18 cellular contexts compared by ENCODE assay signal in the genomic region with DNA sequence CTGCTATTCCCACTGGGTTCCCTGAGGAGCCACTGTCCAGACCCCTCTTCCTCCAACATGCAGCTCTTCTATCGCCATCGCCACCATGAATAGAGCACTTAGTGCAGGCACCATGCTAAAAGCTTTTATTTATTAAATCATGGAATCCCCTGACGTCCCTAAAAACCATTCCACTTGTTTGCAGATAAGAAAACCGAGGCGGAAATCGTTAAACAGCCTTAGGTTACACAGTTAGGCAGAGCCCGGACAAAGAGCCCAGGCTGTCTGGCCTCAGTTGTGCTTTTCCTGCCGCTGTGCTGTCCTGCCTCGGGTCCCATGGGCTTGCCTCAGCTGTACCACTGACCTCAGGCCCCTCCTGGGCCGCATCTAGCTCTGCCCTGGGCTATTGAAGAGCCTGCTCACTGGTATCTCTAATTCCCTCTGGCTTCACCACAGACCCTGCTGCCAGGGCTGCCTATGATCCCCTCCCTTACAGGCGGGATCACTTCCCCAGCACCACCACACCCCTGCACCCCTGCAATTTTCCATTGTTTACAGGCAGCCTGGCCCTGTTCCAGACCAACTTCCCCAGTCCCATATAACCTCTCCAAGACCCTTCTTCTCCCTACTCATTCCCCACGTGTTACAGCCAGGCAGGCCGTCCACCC. TPM values are rescaled to one million over a fixed set of nuclear protein-coding genes. Genes with fewer than 3 reads are reported as not detected.
DNase-seq lines count a peak whose midpoint lies in the region; ATAC-seq, FAIRE-seq and TF ChIP-seq lines count a peak whose summit lies in the region.
"Had no signal": no experiment of that assay in that cellular context is flagged by ENCODE, and none has a peak within 500 bp of the region (broad histone marks: within the 10 kb centered on the region; RNA-seq: fewer than 3 reads in every experiment).

No MANE protein-coding gene starts in this region.

- H3K4me2 ChIP-seq in astrocyte (ENCODE audit: low read length) (peak overlapping the region; percentile 77), smooth muscle cell (peak overlapping the region; percentile 52)

- TF ChIP-seq POLR2A in ovary (IDR thresholded peaks at IDR 0.05) = no peak

- H3K4me1 ChIP-seq in HEK293 (ENCODE audit: control insufficient read depth, insufficient read depth, low read length) (peaks cover 8% of the 10 kb centered on the region), astrocyte (ENCODE audit: insufficient read depth, low read length) (peaks cover 18% of the 10 kb centered on the region), smooth muscle cell (ENCODE audit: low read depth) (peaks cover 21% of the 10 kb centered on the region), ovary (ENCODE audit: insufficient read depth) (peaks cover 14% of the 10 kb centered on the region), upper lobe of right lung (peaks cover 4% of the 10 kb centered on the region)

- peak overlapping the region; percentile 60; the same call in 1 of the 2 replicates for H3K27ac ChIP-seq in HEK293 (ENCODE audit: extremely low read depth, low read depth, low read length)
- no peak overlapping the region for H3K27ac ChIP-seq in astrocyte (ENCODE audit: low read depth, low read length)
- H3K27ac ChIP-seq in layer of hippocampus (ENCODE audit: low read depth, low read length) = peak overlapping the region; percentile 46
- H3K27ac ChIP-seq in smooth muscle cell (ENCODE audit: low read depth) = no peak overlapping the region
- peak overlapping the region in 1 of 2 donors; percentile 41 for H3K27ac ChIP-seq in ovary
- H3K27ac ChIP-seq in caudate nucleus (ENCODE audit: low read depth, low read length) = no peak overlapping the region
- no peak overlapping the region for H3K27ac ChIP-seq in upper lobe of right lung
- H3K27ac ChIP-seq: left lung had no signal

- H3K9me3 Mint-ChIP-seq in astrocyte (ENCODE audit: unreplicated experiment) = no peaks in the 10 kb centered on the region
- H3K9me3 Mint-ChIP-seq: activated naive CD8-positive, alpha-beta T cell treated with anti-CD3 and anti-CD28 coated beads, Interleukin-2, amount 10 ng/mL, durations not matched to agents 7 days and 5 days; T-helper 1 cell treated with Interleukin-12 subunit alpha and Interleukin-12 subunit beta and Interleukin-4 antibody, amounts not matched to agents 30 μg/mL and 1 μg/mL, for 36 hours had no signal

- H3K4me3 Mint-ChIP-seq in astrocyte (ENCODE audit: unreplicated experiment) = no peak overlapping the region
- H3K4me3 Mint-ChIP-seq: activated naive CD8-positive, alpha-beta T cell treated with anti-CD3 and anti-CD28 coated beads, Interleukin-2, amount 10 ng/mL, durations not matched to agents 7 days and 5 days; T-helper 1 cell treated with Interleukin-12 subunit alpha and Interleukin-12 subunit beta and Interleukin-4 antibody, amounts not matched to agents 30 μg/mL and 1 μg/mL, for 36 hours had no signal

- H3K27ac Mint-ChIP-seq in astrocyte (ENCODE audit: unreplicated experiment) = peak overlapping the region; percentile 28
- H3K27ac Mint-ChIP-seq: activated naive CD8-positive, alpha-beta T cell treated with anti-CD3 and anti-CD28 coated beads, Interleukin-2, amount 10 ng/mL, durations not matched to agents 7 days and 5 days; T-helper 1 cell treated with Interleukin-12 subunit alpha and Interleukin-12 subunit beta and Interleukin-4 antibody, amounts not matched to agents 30 μg/mL and 1 μg/mL, for 36 hours had no signal

- H4K20me1 ChIP-seq in astrocyte (ENCODE audit: insufficient read depth, low read length) (peaks cover 8% of the 10 kb centered on the region), smooth muscle cell (ENCODE audit: low read depth) (no peaks in the 10 kb centered on the region)

- H3K36me3 ChIP-seq in HEK293 (ENCODE audit: control insufficient read depth in 2 of 2, insufficient read depth in 1 of 2, low read length in 2 of 2) = no peaks in the 10 kb centered on the region
- H3K36me3 ChIP-seq in astrocyte (ENCODE audit: insufficient read depth, low read length) = no peaks in the 10 kb centered on the region
- no peaks in the 10 kb centered on the region for H3K36me3 ChIP-seq in smooth muscle cell (ENCODE audit: low read depth)
- H3K36me3 ChIP-seq in ovary = no peaks in the 10 kb centered on the region
- H3K36me3 ChIP-seq in upper lobe of right lung = no peaks in the 10 kb centered on the region
- H3K36me3 ChIP-seq: left lung had no signal

- H3K79me2 ChIP-seq in astrocyte (ENCODE audit: insufficient read depth, low read length) (no peaks in the 10 kb centered on the region), smooth muscle cell (ENCODE audit: low read depth) (no peaks in the 10 kb centered on the region)

- peaks cover 51% of the 10 kb centered on the region for H3K27me3 Mint-ChIP-seq in astrocyte (ENCODE audit: low read depth, unreplicated experiment)

- TF ChIP-seq CTCF in HEK293 (tag by site-specific recombination; IDR thresholded peaks at IDR 0.05) = no peak
- no peak for TF ChIP-seq CTCF in astrocyte (IDR thresholded peaks at IDR 0.05; ENCODE audit: insufficient read depth, low read depth, low read length)
- TF ChIP-seq CTCF in smooth muscle cell (IDR thresholded peaks at IDR 0.05; ENCODE audit: borderline replicate concordance, insufficient read depth, poor library complexity, severe bottlenecking) = no peak
- TF ChIP-seq CTCF in ovary (IDR thresholded peaks at IDR 0.05) = no peak
- no peak for TF ChIP-seq CTCF in upper lobe of right lung (IDR thresholded peaks at IDR 0.05)

- POLR2A ChIA-PET in HEK293 (lab: Yijun Ruan, JAX) = interaction anchor here (0.6 to 1.3 kb wide), 2 partner anchors 59 to 81 kb away, joined by 3 read pairs; partner anchors contain the start of gene EIF3F

- H3K4me3 ChIP-seq in HEK293 (ENCODE audit: low read depth, low read length) = no peak overlapping the region
- H3K4me3 ChIP-seq in astrocyte (ENCODE audit: insufficient read depth, low read depth, low read length) = no peak overlapping the region
- H3K4me3 ChIP-seq in smooth muscle cell = no peak overlapping the region
- H3K4me3 ChIP-seq in ovary = no peak overlapping the region
- H3K4me3 ChIP-seq in upper lobe of right lung = no peak overlapping the region
- H3K4me3 ChIP-seq: left lung had no signal

- no peak for DNase-seq in astrocyte (ENCODE audit: low read depth)
- DNase-seq in smooth muscle cell (lab: John Stamatoyannopoulos, UW; ENCODE audit: unreplicated experiment) = no peak
- DNase-seq in ovary = no peak
- DNase-seq in caudate nucleus (lab: John Stamatoyannopoulos, UW) = no peak
- DNase-seq in upper lobe of right lung = no peak
- no peak for DNase-seq in RPMI8226
- DNase-seq: activated naive CD8-positive, alpha-beta T cell treated with anti-CD3 and anti-CD28 coated beads, Interleukin-2, amount 10 ng/mL, durations not matched to agents 7 days and 5 days; foreskin melanocyte; GDM1; Kasumi-1; NCI-H2029 treated with DMSO at 0.1 percent for 48 hours; occipital lobe; stimulated activated CD4-positive, alpha-beta T cell treated with anti-CD3 and anti-CD28 coated beads, Interleukin-4, amount 100 ng/mL, for 24 hours; stimulated activated naive CD4-positive, alpha-beta T cell had no signal

- peaks cover 25% of the 10 kb centered on the region for H3K4me1 Mint-ChIP-seq in astrocyte (ENCODE audit: low read depth, unreplicated experiment)
- H3K4me1 Mint-ChIP-seq: activated naive CD8-positive, alpha-beta T cell treated with anti-CD3 and anti-CD28 coated beads, Interleukin-2, amount 10 ng/mL, durations not matched to agents 7 days and 5 days had no signal

- H3K27me3 ChIP-seq in astrocyte (ENCODE audit: insufficient read depth, low read length) (peaks cover 30% of the 10 kb centered on the region), layer of hippocampus (ENCODE audit: control insufficient read depth, insufficient read depth, low read length) (peaks cover 2% of the 10 kb centered on the region), smooth muscle cell (ENCODE audit: low read depth) (peaks cover 14% of the 10 kb centered on the region), ovary (no peaks in the 10 kb centered on the region), upper lobe of right lung (no peaks in the 10 kb centered on the region)

- WGBS in smooth muscle cell (ENCODE audit: low lambda C conversion rate) = 79% methylated on average over 13 of the region's 13 CpGs
- WGBS in ovary, 3 donors = 71 to 83% (median 72%) methylated on average over 13 of the region's 13 CpGs

- no peaks in the 10 kb centered on the region for H3F3A ChIP-seq in smooth muscle cell (ENCODE audit: low read depth)

- no peaks in the 10 kb centered on the region for H3K9me3 ChIP-seq in HEK293 (ENCODE audit: control insufficient read depth, insufficient read depth, low read depth, low read length)
- H3K9me3 ChIP-seq in astrocyte (ENCODE audit: insufficient read depth, low read depth, low read length) = no peaks in the 10 kb centered on the region
- no peaks in the 10 kb centered on the region for H3K9me3 ChIP-seq in smooth muscle cell (replicated peaks; ENCODE audit: low read depth)
- no peaks in the 10 kb centered on the region for H3K9me3 ChIP-seq in ovary
- H3K9me3 ChIP-seq in upper lobe of right lung = no peaks in the 10 kb centered on the region
- H3K9me3 ChIP-seq: left lung had no signal

- H2AFZ ChIP-seq in astrocyte (ENCODE audit: low read depth, low read length) (no peak overlapping the region), smooth muscle cell (ENCODE audit: low read depth) (no peak overlapping the region)

- no peak for ATAC-seq in upper lobe of right lung

- no peak for FAIRE-seq in astrocyte (lab: Jason Lieb, UNC)

- H3K9ac ChIP-seq in astrocyte (ENCODE audit: low read length) (peak overlapping the region; percentile 13), smooth muscle cell (ENCODE audit: low read depth) (no peak overlapping the region)

- CTCF ChIA-PET in HEK293 (lab: Yijun Ruan, JAX) = interaction anchor here (0.8 to 4.5 kb wide), 8 partner anchors 12 to 62 kb away, joined by 3 to 25 read pairs (median 6); no protein-coding TSS in a partner anchor

- TF ChIP-seq EP300 in ovary (IDR thresholded peaks at IDR 0.05) = no peak

- no peaks in the 10 kb centered on the region for H3K36me3 Mint-ChIP-seq in astrocyte (ENCODE audit: low read depth, unreplicated experiment)
- H3K36me3 Mint-ChIP-seq: activated naive CD8-positive, alpha-beta T cell treated with anti-CD3 and anti-CD28 coated beads, Interleukin-2, amount 10 ng/mL, durations not matched to agents 7 days and 5 days had no signal

- intact Hi-C loops in ovary (cut with DNase I) = no loop called here
- intact Hi-C loops in upper lobe of right lung (cut with DNase I) = no loop called here

TF ChIP-seq in HEK293, 187 proteins besides CTCF, POLR2A, EP300 and RAD21 (continues in another document):
- TF ChIP-seq ZNF776 (tag by site-specific recombination; IDR thresholded peaks at IDR 0.05; ENCODE audit: borderline replicate concordance) = no peak

RNA-seq across cellular contexts. Expression of gene TUB, which starts 13.0 kb away (rescaled TPM):
- total RNA-seq in astrocyte (5.7 and 6.0 TPM in 2 replicates), smooth muscle cell (9.5 and 11.5 TPM in 2 replicates), ovary (10 to 100 TPM; 10.5 to 33.4 (median 25.7) TPM), upper lobe of right lung (3.6 TPM)
- polyA plus RNA-seq in smooth muscle cell (5.2 and 6.0 TPM in 2 replicates), ovary (10 to 100 TPM in 1 of 2 donors, 1 to 10 TPM in 1; 7.2 to 15.3 TPM)

Comparison
In these comparisons a context has a peak if more than half of its experiments do, and no peak if none do; other contexts are left out.
1. H3K27ac ChIP-seq: peak in HEK293 (single experiment) and layer of hippocampus (single experiment); none in astrocyte (single experiment), smooth muscle cell (single experiment), caudate nucleus (single experiment) and upper lobe of right lung (single experiment).